8 cellular contexts compared by ENCODE assay signal in genomic region chr1:112395832-112396667, GRCh38. TPM values are rescaled to one million over a fixed set of nuclear protein-coding genes. Genes with fewer than 3 reads are reported as not detected.
DNase-seq lines count a peak whose midpoint lies in the region; ATAC-seq, FAIRE-seq and TF ChIP-seq lines count a peak whose summit lies in the region.

CTTNBP2NL (plus strand) TSS chr1:112396214; CDS start chr1:112416166, 19,952 bp downstream.

- no peaks in the 10 kb centered on the region for H3K9me3 ChIP-seq in Loucy (ENCODE audit: insufficient read depth, low read depth, low read length)
- H3K9me3 ChIP-seq in neuron (ENCODE audit: low read length), result no peaks in the 10 kb centered on the region

- H3K9ac ChIP-seq in Loucy (ENCODE audit: low read depth, low read length, poor library complexity, severe bottlenecking), result peak within 1 kb of the TSS; percentile 70

- H3K4me1 ChIP-seq in Loucy (ENCODE audit: insufficient read depth, low read length, poor library complexity, severe bottlenecking) (peaks cover 41% of the 10 kb centered on the region), foreskin keratinocyte (peaks cover 36% of the 10 kb centered on the region), neuron (ENCODE audit: insufficient read depth, low read length) (peaks cover 30% of the 10 kb centered on the region)

- FAIRE-seq in H54 (lab: Jason Lieb, UNC), result no peak

- peak; percentile 97 for DNase-seq in EH (ENCODE audit: low read depth)
- DNase-seq in H54 (ENCODE audit: insufficient read length, low spot score), result peak; percentile 77
- peak; percentile 94 for DNase-seq in SHP77 treated with DMSO at 0.1 percent for 48 hours (lab: John Stamatoyannopoulos, UW)
- DNase-seq in activated naive CD4-positive, alpha-beta T cell (lab: John Stamatoyannopoulos, UW), result peak; percentile 19 to 74 (median 46)
- peak; percentile 79 to 86 for DNase-seq in foreskin keratinocyte
- DNase-seq in stromal cell of bone marrow (ENCODE audit: low read depth), result peak; percentile 96

- H4K20me1 ChIP-seq in Loucy (ENCODE audit: insufficient read depth, low read length, poor library complexity, severe bottlenecking), result no peaks in the 10 kb centered on the region

- peak; percentile 26; the same call in 1 of the 2 replicates for TF ChIP-seq POLR2A in H54 (IDR thresholded peaks at IDR 0.05; ENCODE audit: low read depth, low read length)

- H2AFZ ChIP-seq in Loucy (ENCODE audit: low read length), result peak within 1 kb of the TSS; percentile 88
- H2AFZ ChIP-seq in neuron (ENCODE audit: low read depth, low read length), result peak within 1 kb of the TSS; percentile 91

- H3K9me2 ChIP-seq in Loucy (replicated peaks; ENCODE audit: low read depth, low read length), result no peaks in the 10 kb centered on the region

- H3K4me3 ChIP-seq in Loucy (ENCODE audit: low read length, poor library complexity, severe bottlenecking) (peak within 1 kb of the TSS; percentile 86), neuron (ENCODE audit: low read length) (peak within 1 kb of the TSS; percentile 97)

- TF ChIP-seq CTCF in Loucy (conservative IDR thresholded peaks at IDR 0.05; ENCODE audit: low read length) (no peak), foreskin keratinocyte (conservative IDR thresholded peaks at IDR 0.05) (no peak)

- H3K27ac ChIP-seq in foreskin keratinocyte, result peak within 1 kb of the TSS; percentile 73

- peak; percentile 89 for ATAC-seq in foreskin keratinocyte

- H3K79me2 ChIP-seq in Loucy (ENCODE audit: insufficient read depth, low read length), result peaks cover 12% of the 10 kb centered on the region

- H3K36me3 ChIP-seq in Loucy (ENCODE audit: insufficient read depth, low read length) (no peaks in the 10 kb centered on the region), neuron (ENCODE audit: insufficient read depth, low read length) (peaks cover 3% of the 10 kb centered on the region)

- H3K27me3 ChIP-seq in Loucy (ENCODE audit: insufficient read depth, low read length, poor library complexity, severe bottlenecking) (no peaks in the 10 kb centered on the region), foreskin keratinocyte (no peaks in the 10 kb centered on the region), neuron (ENCODE audit: insufficient read depth, low read length) (no peaks in the 10 kb centered on the region)

- peak within 1 kb of the TSS; percentile 94 for H3K4me2 ChIP-seq in Loucy (ENCODE audit: low read depth, low read length, poor library complexity, severe bottlenecking)

- H3F3A ChIP-seq in Loucy (ENCODE audit: low read depth), result no peaks in the 10 kb centered on the region

RNA-seq across cellular contexts. Expression of gene CTTNBP2NL, which starts in this region (rescaled TPM):
- total RNA-seq in foreskin keratinocyte, result 23.7 and 23.8 TPM in 2 replicates
- polyA plus RNA-seq in foreskin keratinocyte, result 6.1 and 6.7 TPM in 2 replicates

Comparison
In these comparisons a context has a peak if more than half of its experiments do, and no peak if none do; other contexts are left out.
1. Peak in every context shown above with its lines: DNase-seq, ATAC-seq, H3K4me3 ChIP-seq and H3K27ac ChIP-seq.
2. DNase-seq: peak in every context shown above with its lines; median percentile 97 in EH; 96 in stromal cell of bone marrow; 94 in SHP77 treated with DMSO at 0.1 percent for 48 hours; 82 in foreskin keratinocyte; 77 in H54; 46 in activated naive CD4-positive, alpha-beta T cell.